1 cellular context compared by ENCODE assay signal in genomic region chr3:127036209-127037020, GRCh38.
TF ChIP-seq lines count a peak whose summit lies in the region.

No MANE protein-coding gene starts in this region.

TF ChIP-seq in GM12878, 131 proteins besides CTCF, POLR2A, EP300 and RAD21 (continued from another document):
- no peak for TF ChIP-seq E4F1 (IDR thresholded peaks at IDR 0.05; ENCODE audit: borderline replicate concordance, partially characterized antibody)
- TF ChIP-seq TCF7 (IDR thresholded peaks at IDR 0.05; ENCODE audit: borderline replicate concordance) = no peak
- TF ChIP-seq RB1 (IDR thresholded peaks at IDR 0.05; ENCODE audit: borderline replicate concordance) = no peak
- TF ChIP-seq GABPA (IDR thresholded peaks at IDR 0.05; ENCODE audit: low read depth) = no peak
- TF ChIP-seq STAT3 (IDR thresholded peaks at IDR 0.05; ENCODE audit: low read depth, low read length) = no peak
- TF ChIP-seq PML (IDR thresholded peaks at IDR 0.05; ENCODE audit: low read length) = no peak
- no peak for TF ChIP-seq BACH1 (IDR thresholded peaks at IDR 0.05; ENCODE audit: borderline replicate concordance)
